8 cellular contexts compared by ENCODE assay signal in genomic region chr10:61752111-61753011, GRCh38.
DNase-seq lines count a peak whose midpoint lies in the region; ATAC-seq and TF ChIP-seq lines count a peak whose summit lies in the region.

No MANE protein-coding gene starts in this region.

- no peak for TF ChIP-seq POLR2A in thyroid gland (IDR thresholded peaks at IDR 0.05)

- no peaks in the 10 kb centered on the region for H3K79me2 ChIP-seq in MM.1S (ENCODE audit: low read length)

- H3K9me2 ChIP-seq in MM.1S (replicated peaks; ENCODE audit: insufficient read depth, low read length): no peaks in the 10 kb centered on the region

- ATAC-seq in GM21619 (IDR thresholded peaks at IDR 0.05; ENCODE audit: unreplicated experiment): peak; percentile 50
- no peak for ATAC-seq in heart right ventricle

- intact Hi-C loops in thyroid gland (cut with DNase I): no loop called here
- intact Hi-C loops in heart right ventricle (cut with DNase I): loop anchor here in 5 of 10 donors (5.0 to 10.0 kb wide), 4 partner anchors 85 to 495 kb away; no protein-coding TSS in a partner anchor

- peak; percentile 73 for DNase-seq in DMS53 (lab: John Stamatoyannopoulos, UW)
- DNase-seq in MM.1S: peak; percentile 40
- peak; percentile 68 for DNase-seq in retinal pigment epithelial cell (ENCODE audit: low read depth)
- DNase-seq in thyroid gland: no peak
- DNase-seq in heart right ventricle: no peak
- DNase-seq in substantia nigra (lab: John Stamatoyannopoulos, UW): no peak

- peak overlapping the region; percentile 38; the same call in 1 of the 2 replicates for H2AFZ ChIP-seq in MM.1S (ENCODE audit: low read length)

- H3K4me3 ChIP-seq in MM.1S (ENCODE audit: low read length) (0 out of 2 replicates have a peak overlapping the region, but pooled peaks have one; percentile 1), duodenal mucosa (ENCODE audit: low read depth in 1 of 2, low read length in 2 of 2) (peak overlapping the region in 1 of 2 donors; percentile 10), retinal pigment epithelial cell (ENCODE audit: low read length) (no peak overlapping the region), thyroid gland (replicated peaks in 1 of 3) (no peak overlapping the region), heart right ventricle (no peak overlapping the region)

- H3K9ac ChIP-seq in MM.1S (ENCODE audit: low read length) (no peak overlapping the region), duodenal mucosa (ENCODE audit: low read depth in 1 of 2, low read length in 2 of 2) (peak overlapping the region in 1 of 2 donors; percentile 29)

- H3K4me1 ChIP-seq in MM.1S (ENCODE audit: low read length) (peaks cover 18% of the 10 kb centered on the region), duodenal mucosa (ENCODE audit: control insufficient read depth in 1 of 2, insufficient read depth in 2 of 2, low read length in 2 of 2) (peaks cover 29 to 50% of the 10 kb centered on the region in 2 donors), thyroid gland (peaks cover 19 to 28% of the 10 kb centered on the region in 2 donors), heart right ventricle (peaks cover 0 to 18% (median 0%) of the 10 kb centered on the region in 9 donors)

- 0 out of 2 replicates have a peak, but pooled peaks cover 3% of the 10 kb centered on the region for H3F3A ChIP-seq in MM.1S (ENCODE audit: insufficient read depth, low read length)

- H4K20me1 ChIP-seq in MM.1S (ENCODE audit: insufficient read depth, low read length): no peaks in the 10 kb centered on the region

- H3K27ac ChIP-seq in MM.1S (ENCODE audit: low read length) (peak overlapping the region; percentile 12; the same call in 1 of the 2 replicates), duodenal mucosa (ENCODE audit: low read depth, low read length) (peak overlapping the region; percentile 44), thyroid gland (peak overlapping the region in 1 of 3 donors; percentile 9), heart right ventricle (no peak overlapping the region), substantia nigra (ENCODE audit: low read depth, low read length, poor library complexity, severe bottlenecking) (no peak overlapping the region)

- H3K27me3 ChIP-seq in MM.1S (replicated peaks; ENCODE audit: insufficient read depth, low read length): no peaks in the 10 kb centered on the region
- no peaks in the 10 kb centered on the region for H3K27me3 ChIP-seq in duodenal mucosa (ENCODE audit: control insufficient read depth in 1 of 2, insufficient read depth in 2 of 2, low read length in 2 of 2)
- H3K27me3 ChIP-seq in thyroid gland: no peaks in the 10 kb centered on the region
- no peaks in the 10 kb centered on the region for H3K27me3 ChIP-seq in heart right ventricle

- H3K9me3 ChIP-seq in MM.1S (replicated peaks; ENCODE audit: insufficient read depth, low read length): no peaks in the 10 kb centered on the region
- no peaks in the 10 kb centered on the region for H3K9me3 ChIP-seq in duodenal mucosa (ENCODE audit: control insufficient read depth in 1 of 2, low read length in 2 of 2)
- no peaks in the 10 kb centered on the region for H3K9me3 ChIP-seq in thyroid gland
- H3K9me3 ChIP-seq in heart right ventricle: no peaks in the 10 kb centered on the region

- WGBS in thyroid gland, 2 donors: 54 to 60% methylated on average over 6 of the region's 6 CpGs
- WGBS in heart right ventricle, 2 donors: 45 to 54% methylated on average over 6 of the region's 6 CpGs

- peak overlapping the region; percentile 43 for H3K4me2 ChIP-seq in MM.1S (ENCODE audit: low read depth, low read length)

- TF ChIP-seq CTCF in MM.1S (IDR thresholded peaks at IDR 0.05; ENCODE audit: low read length) (no peak), retinal pigment epithelial cell (conservative IDR thresholded peaks at IDR 0.05; ENCODE audit: low read depth, low read length) (no peak), thyroid gland (IDR thresholded peaks at IDR 0.05) (no peak), heart right ventricle (IDR thresholded peaks at IDR 0.05) (no peak)

- H3K36me3 ChIP-seq in MM.1S (replicated peaks; ENCODE audit: insufficient read depth, low read length): no peaks in the 10 kb centered on the region
- H3K36me3 ChIP-seq in duodenal mucosa (ENCODE audit: control insufficient read depth in 1 of 2, insufficient read depth in 2 of 2, low read length in 2 of 2): no peaks in the 10 kb centered on the region
- no peaks in the 10 kb centered on the region for H3K36me3 ChIP-seq in thyroid gland
- H3K36me3 ChIP-seq in heart right ventricle: no peaks in the 10 kb centered on the region

Comparison
In these comparisons a context has a peak if more than half of its experiments do, and no peak if none do; other contexts are left out.
1. DNase-seq: peak in DMS53 (single experiment), MM.1S (single experiment) and retinal pigment epithelial cell (single experiment); none in thyroid gland (0 of 2), heart right ventricle (0 of 2) and substantia nigra (0 of 49).
2. H3K27ac ChIP-seq: peak in MM.1S (single experiment) and duodenal mucosa (single experiment); none in heart right ventricle (0 of 10) and substantia nigra (single experiment).